17 cellular contexts compared by ENCODE assay signal in genomic region chr12:104735801-104736200, GRCh38.
DNase-seq lines count a peak whose midpoint lies in the region; ATAC-seq lines count a peak whose summit lies in the region.
"Had no signal": no experiment of that assay in that cellular context is flagged by ENCODE, and none has a peak within 500 bp of the region (broad histone marks: within the 10 kb centered on the region; RNA-seq: fewer than 3 reads in every experiment).

No MANE protein-coding gene starts in this region.

- H3K9me3 ChIP-seq in SK-N-MC (ENCODE audit: low read depth, low read length) = no peaks in the 10 kb centered on the region
- H3K9me3 ChIP-seq: gastrocnemius medialis, prostate gland had no signal

- no peak overlapping the region for H3K4me3 Mint-ChIP-seq in T-helper 1 cell treated with Interleukin-12 subunit alpha and Interleukin-12 subunit beta and Interleukin-4 antibody, amounts not matched to agents 30 μg/mL and 1 μg/mL, for 36 hours
- H3K4me3 Mint-ChIP-seq in effector memory CD8-positive, alpha-beta T cell = peak overlapping the region; percentile 8 to 50

- H3K4me1 Mint-ChIP-seq in T-helper 1 cell treated with Interleukin-12 subunit alpha and Interleukin-12 subunit beta and Interleukin-4 antibody, amounts not matched to agents 30 μg/mL and 1 μg/mL, for 36 hours (ENCODE audit: low read depth) = peaks cover 83% of the 10 kb centered on the region
- H3K4me1 Mint-ChIP-seq in effector memory CD8-positive, alpha-beta T cell (ENCODE audit: low read depth in 2 of 2) = peaks cover 73 to 83% of the 10 kb centered on the region in 2 donors

- H3K27me3 Mint-ChIP-seq in T-helper 1 cell treated with Interleukin-12 subunit alpha and Interleukin-12 subunit beta and Interleukin-4 antibody, amounts not matched to agents 30 μg/mL and 1 μg/mL, for 36 hours (ENCODE audit: low read depth) = no peaks in the 10 kb centered on the region
- H3K27me3 Mint-ChIP-seq in effector memory CD8-positive, alpha-beta T cell = no peaks in the 10 kb centered on the region

- H3K9me3 Mint-ChIP-seq in T-helper 1 cell treated with Interleukin-12 subunit alpha and Interleukin-12 subunit beta and Interleukin-4 antibody, amounts not matched to agents 30 μg/mL and 1 μg/mL, for 36 hours = no peaks in the 10 kb centered on the region
- H3K9me3 Mint-ChIP-seq in effector memory CD8-positive, alpha-beta T cell = no peaks in the 10 kb centered on the region

- H3K4me3 ChIP-seq in SK-N-MC (peak overlapping the region; percentile 62), skin epidermis (no peak overlapping the region)
- H3K4me3 ChIP-seq: gastrocnemius medialis, prostate gland had no signal

- H3K36me3 Mint-ChIP-seq in T-helper 1 cell treated with Interleukin-12 subunit alpha and Interleukin-12 subunit beta and Interleukin-4 antibody, amounts not matched to agents 30 μg/mL and 1 μg/mL, for 36 hours (ENCODE audit: low read depth) = peaks cover 6% of the 10 kb centered on the region
- H3K36me3 Mint-ChIP-seq in effector memory CD8-positive, alpha-beta T cell (ENCODE audit: insufficient read depth) = peaks cover 29% of the 10 kb centered on the region

- intact Hi-C loops in head of caudate nucleus (cut with DNase I) = no loop called here

- no peak overlapping the region for H3K9ac ChIP-seq in SK-N-MC (ENCODE audit: insufficient read length)

- no peaks in the 10 kb centered on the region for H3K36me3 ChIP-seq in SK-N-MC (ENCODE audit: insufficient read depth, low read length)
- H3K36me3 ChIP-seq: gastrocnemius medialis, prostate gland had no signal

- H3K27ac ChIP-seq in SK-N-MC (peak overlapping the region; percentile 69; the same call in 1 of the 2 replicates), skin epidermis (peak overlapping the region in 12 of 21 experiments; percentile 0 to 52 (median 19))
- H3K27ac ChIP-seq: epithelial cell of prostate, gastrocnemius medialis, prostate gland had no signal

- peak; percentile 19 for ATAC-seq in effector memory CD8-positive, alpha-beta T cell (replicated peaks)
- ATAC-seq: gastrocnemius medialis, left ventricle myocardium superior, Panc1 had no signal

- no peak for DNase-seq in T-helper 1 cell
- no peak for DNase-seq in SK-N-MC (ENCODE audit: low read depth, low spot score)
- DNase-seq in effector memory CD8-positive, alpha-beta T cell = no peak
- no peak for DNase-seq in LoVo (ENCODE audit: low spot score)
- DNase-seq in SK-N-DZ (ENCODE audit: low spot score) = no peak
- DNase-seq in head of caudate nucleus = no peak
- DNase-seq: 8988T; activated gamma-delta T cell treated with Interleukin-2 at 50 U/mL for 16 hours; gastrocnemius medialis; left ventricle myocardium superior; NCI-H1436 treated with DMSO at 0.1 percent for 48 hours; stimulated activated naive CD4-positive, alpha-beta T cell had no signal

- peak overlapping the region; percentile 74 for H3K27ac Mint-ChIP-seq in T-helper 1 cell treated with Interleukin-12 subunit alpha and Interleukin-12 subunit beta and Interleukin-4 antibody, amounts not matched to agents 30 μg/mL and 1 μg/mL, for 36 hours
- H3K27ac Mint-ChIP-seq in effector memory CD8-positive, alpha-beta T cell = peak overlapping the region; percentile 83 to 93
